Comparison of ENCODE assay signal across 22 cellular contexts in genomic region chr11:69205125-69205928, GRCh38. TPM values are rescaled to one million over a fixed set of nuclear protein-coding genes. Genes with fewer than 3 reads are reported as not detected.
DNase-seq lines count a peak whose midpoint lies in the region; ATAC-seq and TF ChIP-seq lines count a peak whose summit lies in the region.
"Had no signal": no experiment of that assay in that cellular context is flagged by ENCODE, and none has a peak within 500 bp of the region (broad histone marks: within the 10 kb centered on the region; RNA-seq: fewer than 3 reads in every experiment).

No MANE protein-coding gene starts in this region.

- BruUV-seq in MCF 10A (replicated peaks; lab: Mats Ljungman, UMichigan), result no TSS peak

- POLR2A ChIA-PET in MCF 10A (lab: Yijun Ruan, JAX), result no interaction called here

- H3K4me1 ChIP-seq in neuronal stem cell (ENCODE audit: control insufficient read depth in 2 of 2, insufficient read depth in 1 of 2, low read depth in 1 of 2, low read length in 2 of 2) (peaks cover 4 to 9% of the 10 kb centered on the region in 2 donors), upper lobe of right lung (no peaks in the 10 kb centered on the region)
- H3K4me1 ChIP-seq: Peyer's patch had no signal

- peak overlapping the region; percentile 48 for H3K23ac ChIP-seq in neuronal stem cell (ENCODE audit: low read depth, low read length, poor library complexity)

- H3K9me3 Mint-ChIP-seq in brain (peaks cover 0 to 8% (median 5%) of the 10 kb centered on the region in 5 experiments), MCF 10A (ENCODE audit: unreplicated experiment) (no peaks in the 10 kb centered on the region)

- no peak overlapping the region for H3K4me2 ChIP-seq in neuronal stem cell (ENCODE audit: insufficient read depth, low read length, poor library complexity, severe bottlenecking)

- H2BK12ac ChIP-seq in neuronal stem cell (ENCODE audit: low read length), result peak overlapping the region; percentile 84

- H3K27ac Mint-ChIP-seq in brain (peak overlapping the region in 4 of 5 experiments; percentile 32 to 93 (median 83)), MCF 10A (ENCODE audit: low read depth, unreplicated experiment) (no peak overlapping the region)
- H3K27ac Mint-ChIP-seq: IgD-negative memory B cell had no signal

- H3K9me3 ChIP-seq in neuronal stem cell (replicated peaks in 1 of 2; ENCODE audit: control insufficient read depth in 2 of 2, insufficient read depth in 1 of 2, low read depth in 1 of 2, low read length in 2 of 2), result peaks cover 0 to 2% of the 10 kb centered on the region in 2 donors
- H3K9me3 ChIP-seq in upper lobe of right lung, result no peaks in the 10 kb centered on the region
- H3K9me3 ChIP-seq: Peyer's patch, SJCRH30 had no signal

- no peaks in the 10 kb centered on the region for H3K36me3 Mint-ChIP-seq in brain
- H3K36me3 Mint-ChIP-seq in MCF 10A (ENCODE audit: insufficient read depth, unreplicated experiment), result no peaks in the 10 kb centered on the region

- no peaks in the 10 kb centered on the region for H3K79me1 ChIP-seq in neuronal stem cell (ENCODE audit: low read depth, low read length)

- H3K18ac ChIP-seq in neuronal stem cell (ENCODE audit: low read length), result peak overlapping the region; percentile 80

- DNase-seq in activated effector memory CD4-positive, alpha-beta T cell treated with anti-CD3 and anti-CD28 coated beads, Interleukin-2, amount 50 U/mL, for 16 hours, result peak; percentile 43
- no peak for DNase-seq in activated effector memory CD4-positive, alpha-beta T cell treated with Interleukin-2 at 50 U/mL for 16 hours
- DNase-seq in neuronal stem cell (ENCODE audit: low spot score), result no peak
- DNase-seq in upper lobe of right lung, result peak; percentile 40
- DNase-seq in epidermal melanocyte (ENCODE audit: insufficient read length, low spot score), result no peak
- no peak for DNase-seq in SKM-1 treated with dmso at 0.1 percent for 144 hours (lab: John Stamatoyannopoulos, UW; ENCODE audit: unreplicated experiment)
- DNase-seq in MCF 10A (ENCODE audit: unreplicated experiment), result no peak
- DNase-seq: 8988T, EL, GOT3, MV-4-11, NCI-H1105 treated with DMSO at 0.1 percent for 48 hours, NCI-H2029 treated with DMSO at 0.1 percent for 48 hours, NCI-H2171, NCI-H345, NCI-H524 treated with DMSO at 0.1 percent for 48 hours, NCI-H82, SJCRH30 had no signal

- H4K8ac ChIP-seq in neuronal stem cell (ENCODE audit: low read depth, low read length), result no peak overlapping the region

- peak overlapping the region; percentile 77 for H2AK5ac ChIP-seq in neuronal stem cell (ENCODE audit: low read depth, low read length)

- H3K4me1 Mint-ChIP-seq in brain (peaks cover 51% of the 10 kb centered on the region), MCF 10A (ENCODE audit: insufficient read depth, unreplicated experiment) (no peaks in the 10 kb centered on the region)

- ATAC-seq in upper lobe of right lung, result no peak
- ATAC-seq: HCT116 had no signal

- H3K4me3 ChIP-seq in neuronal stem cell (ENCODE audit: low read length in 2 of 2), result no peak overlapping the region
- no peak overlapping the region for H3K4me3 ChIP-seq in upper lobe of right lung
- H3K4me3 ChIP-seq: Peyer's patch, SJCRH30 had no signal

- peaks cover 0 to 27% (median 0%) of the 10 kb centered on the region in 3 experiments for H3K27me3 ChIP-seq in neuronal stem cell (ENCODE audit: control insufficient read depth in 3 of 3, insufficient read depth in 3 of 3, low read depth in 1 of 3, low read length in 3 of 3)
- no peaks in the 10 kb centered on the region for H3K27me3 ChIP-seq in upper lobe of right lung
- H3K27me3 ChIP-seq: Peyer's patch had no signal

- H3K36me3 ChIP-seq in neuronal stem cell (replicated peaks in 1 of 2; ENCODE audit: control insufficient read depth in 2 of 2, insufficient read depth in 2 of 2, low read length in 2 of 2) (no peaks in the 10 kb centered on the region), upper lobe of right lung (no peaks in the 10 kb centered on the region)
- H3K36me3 ChIP-seq: Peyer's patch, SJCRH30 had no signal

- no peak overlapping the region for H4K91ac ChIP-seq in neuronal stem cell (ENCODE audit: low read depth, low read length, poor library complexity)

- WGBS in neuronal stem cell (ENCODE audit: extremely low coverage in 2 of 2, insufficient read length in 2 of 2, insufficient replicate concordance in 1 of 2), 2 donors, result no CpG with 5 or more reads among the region's 29 CpGs

- H2BK5ac ChIP-seq in neuronal stem cell (ENCODE audit: low read length), result peak overlapping the region; percentile 60

- H2AFZ ChIP-seq in neuronal stem cell (ENCODE audit: low read length), result no peak overlapping the region

- intact Hi-C loops in upper lobe of right lung (cut with DNase I), result no loop called here
- intact Hi-C loops in MCF 10A (cut with micrococcal nuclease), result no loop called here

- H3K27me3 Mint-ChIP-seq in brain (peaks cover 6% of the 10 kb centered on the region), MCF 10A (ENCODE audit: insufficient read depth, unreplicated experiment) (peaks cover 8% of the 10 kb centered on the region)

- TF ChIP-seq CTCF in brain (conservative IDR thresholded peaks at IDR 0.05) (no peak), upper lobe of right lung (IDR thresholded peaks at IDR 0.05) (no peak), MCF 10A (IDR thresholded peaks at IDR 0.05; ENCODE audit: unreplicated experiment) (no peak)

- CTCF ChIA-PET in MCF 10A (lab: Yijun Ruan, JAX), result no interaction called here

- H3K14ac ChIP-seq in neuronal stem cell (ENCODE audit: low read length), result no peak overlapping the region

- no peak overlapping the region for H3K4ac ChIP-seq in neuronal stem cell (ENCODE audit: low read length)

- H3K27ac ChIP-seq in neuronal stem cell (replicated peaks; ENCODE audit: low read length) (no peak overlapping the region), upper lobe of right lung (no peak overlapping the region)
- H3K27ac ChIP-seq: Peyer's patch, SJCRH30 had no signal

- no peak overlapping the region for H3K9ac ChIP-seq in neuronal stem cell (ENCODE audit: low read depth, low read length, poor library complexity)

- no peak overlapping the region for H2BK15ac ChIP-seq in neuronal stem cell (ENCODE audit: low read length)

- H3K4me3 Mint-ChIP-seq in brain (peak overlapping the region in 1 of 5 experiments; percentile 28), MCF 10A (ENCODE audit: unreplicated experiment) (no peak overlapping the region)

- H2BK120ac ChIP-seq in neuronal stem cell (ENCODE audit: low read depth, low read length), result no peak overlapping the region

RNA-seq across cellular contexts. Expression of gene SMIM38, which starts 49.6 kb away (rescaled TPM):
- polyA plus RNA-seq in brain (ENCODE audit: insufficient read depth, low read depth, low replicate concordance), result not detected
- 0.26 TPM for polyA plus RNA-seq in neuronal stem cell (2013, experiment 1 of 2)
- polyA plus RNA-seq in neuronal stem cell (2013, experiment 2 of 2), result 0.36 TPM
- total RNA-seq in upper lobe of right lung (not detected), MCF 10A (2022) (not detected in 2 replicates)
- polyA plus RNA-seq: IgD-negative memory B cell had no signal

Comparison
In these comparisons a context has a peak if more than half of its experiments do, and no peak if none do; other contexts are left out.
1. DNase-seq: peak in activated effector memory CD4-positive, alpha-beta T cell treated with anti-CD3 and anti-CD28 coated beads, Interleukin-2, amount 50 U/mL, for 16 hours (single experiment) and upper lobe of right lung (single experiment); none in activated effector memory CD4-positive, alpha-beta T cell treated with Interleukin-2 at 50 U/mL for 16 hours (single experiment), neuronal stem cell (single experiment), epidermal melanocyte (single experiment), SKM-1 treated with dmso at 0.1 percent for 144 hours (single experiment) and MCF 10A (single experiment).